Comparison of ENCODE assay signal across 1 cellular context in the genomic region with DNA sequence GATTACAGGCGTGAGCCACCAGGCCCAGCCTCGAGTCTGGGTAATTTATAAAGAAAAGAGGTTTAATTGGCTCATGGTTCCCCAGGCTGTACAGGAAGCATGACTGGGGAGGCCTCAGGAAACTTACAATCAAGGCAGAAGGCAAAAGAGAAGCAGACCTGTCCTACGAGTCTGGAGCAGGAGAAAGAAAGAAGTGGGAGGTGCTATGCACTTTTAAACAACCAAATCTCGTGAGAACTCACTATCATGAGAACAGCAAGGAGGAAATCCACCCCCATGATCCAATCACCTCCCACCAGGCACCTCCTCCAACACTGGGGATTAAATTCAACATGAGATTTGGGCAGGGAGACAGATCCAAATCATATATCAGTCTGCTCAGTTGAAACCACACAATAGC. TPM values are rescaled to one million over a fixed set of nuclear protein-coding genes. Genes with fewer than 3 reads are reported as not detected.
"Had no signal": no experiment of that assay in that cellular context is flagged by ENCODE, and none has a peak within 500 bp of the region (broad histone marks: within the 10 kb centered on the region; RNA-seq: fewer than 3 reads in every experiment).

No MANE protein-coding gene starts in this region.

RNA-seq across cellular contexts. Expression of a gene that starts 11.6 kb away (rescaled TPM):
- total RNA-seq: activated naive CD4-positive, alpha-beta T cell treated with anti-CD3 and anti-CD28 coated beads for 36 hours had no signal
